2 cellular contexts compared by ENCODE assay signal in the genomic region with DNA sequence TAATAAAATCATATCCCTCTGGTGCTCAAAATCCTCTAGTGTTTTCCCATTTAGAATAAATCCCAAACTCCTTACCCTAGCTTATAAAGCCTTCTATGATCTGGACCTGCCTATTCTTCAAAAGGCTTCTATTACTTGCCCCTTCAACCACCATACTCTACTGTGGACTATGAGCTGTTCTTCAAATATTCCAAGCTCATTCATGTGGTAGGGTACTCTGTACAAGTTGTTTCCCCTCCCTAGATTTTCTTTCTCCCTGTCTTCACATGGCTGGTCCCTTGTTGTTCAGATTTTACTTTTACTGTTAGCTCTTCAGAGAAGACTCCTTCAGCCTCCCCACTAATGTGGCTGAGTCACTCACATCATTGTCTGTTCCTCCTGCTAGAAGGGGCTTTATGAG.
TF ChIP-seq lines count a peak whose summit lies in the region.

No MANE protein-coding gene starts in this region.

TF ChIP-seq in IMR-90, 13 proteins besides CTCF, POLR2A, EP300 and RAD21:
- TF ChIP-seq CEBPB (IDR thresholded peaks at IDR 0.05; ENCODE audit: low read depth, low read length) (no peak), MAZ (IDR thresholded peaks at IDR 0.05; ENCODE audit: borderline replicate concordance, low read depth, low read length) (no peak), RFX5 (IDR thresholded peaks at IDR 0.05; ENCODE audit: low read depth, low read length) (no peak), FOS (IDR thresholded peaks at IDR 0.05; ENCODE audit: low read depth, low read length) (no peak), SMC3 (IDR thresholded peaks at IDR 0.05; ENCODE audit: low read depth, low read length) (no peak), NFE2L2 (IDR thresholded peaks at IDR 0.05; ENCODE audit: low read depth, low read length) (no peak), MXI1 (IDR thresholded peaks at IDR 0.05; ENCODE audit: borderline replicate concordance, low read depth, low read length) (no peak), RCOR1 (IDR thresholded peaks at IDR 0.05; ENCODE audit: insufficient replicate concordance, low read length) (no peak), CHD1 (IDR thresholded peaks at IDR 0.05; ENCODE audit: low read depth, low read length) (no peak), BHLHE40 (IDR thresholded peaks at IDR 0.05; ENCODE audit: low read depth, low read length) (no peak), MAFK (IDR thresholded peaks at IDR 0.05; ENCODE audit: low read depth, low read length) (no peak)
- TF ChIP-seq, protein P1, sequence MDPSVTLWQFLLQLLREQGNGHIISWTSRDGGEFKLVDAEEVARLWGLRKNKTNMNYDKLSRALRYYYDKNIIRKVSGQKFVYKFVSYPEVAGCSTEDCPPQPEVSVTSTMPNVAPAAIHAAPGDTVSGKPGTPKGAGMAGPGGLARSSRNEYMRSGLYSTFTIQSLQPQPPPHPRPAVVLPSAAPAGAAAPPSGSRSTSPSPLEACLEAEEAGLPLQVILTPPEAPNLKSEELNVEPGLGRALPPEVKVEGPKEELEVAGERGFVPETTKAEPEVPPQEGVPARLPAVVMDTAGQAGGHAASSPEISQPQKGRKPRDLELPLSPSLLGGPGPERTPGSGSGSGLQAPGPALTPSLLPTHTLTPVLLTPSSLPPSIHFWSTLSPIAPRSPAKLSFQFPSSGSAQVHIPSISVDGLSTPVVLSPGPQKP (IDR thresholded peaks at IDR 0.05; ENCODE audit: borderline replicate concordance, low read depth, low read length): no peak
- TF ChIP-seq, protein P2, sequence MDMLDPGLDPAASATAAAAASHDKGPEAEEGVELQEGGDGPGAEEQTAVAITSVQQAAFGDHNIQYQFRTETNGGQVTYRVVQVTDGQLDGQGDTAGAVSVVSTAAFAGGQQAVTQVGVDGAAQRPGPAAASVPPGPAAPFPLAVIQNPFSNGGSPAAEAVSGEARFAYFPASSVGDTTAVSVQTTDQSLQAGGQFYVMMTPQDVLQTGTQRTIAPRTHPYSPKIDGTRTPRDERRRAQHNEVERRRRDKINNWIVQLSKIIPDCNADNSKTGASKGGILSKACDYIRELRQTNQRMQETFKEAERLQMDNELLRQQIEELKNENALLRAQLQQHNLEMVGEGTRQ (IDR thresholded peaks at IDR 0.05; ENCODE audit: low read depth, low read length): no peak

TF ChIP-seq in endothelial cell of umbilical vein, 7 proteins besides CTCF, POLR2A, EP300 and RAD21:
- TF ChIP-seq POLR2AphosphoS5 (IDR thresholded peaks at IDR 0.05; ENCODE audit: insufficient read depth, low read depth, low read length) (no peak), FOS (IDR thresholded peaks at IDR 0.05; ENCODE audit: borderline replicate concordance, insufficient read depth, low read length) (no peak), GATA2 (IDR thresholded peaks at IDR 0.05; ENCODE audit: insufficient read depth, insufficient read length, low read depth, low read length) (no peak), JUN (IDR thresholded peaks at IDR 0.05; ENCODE audit: borderline replicate concordance, insufficient read depth, insufficient read length, low read depth) (no peak), MYC (IDR thresholded peaks at IDR 0.05; ENCODE audit: low read depth, low read length) (no peak), EZH2 (IDR thresholded peaks at IDR 0.05; ENCODE audit: borderline replicate concordance, low read depth, low read length, severe bottlenecking) (no peak)
- TF ChIP-seq, protein P3, sequence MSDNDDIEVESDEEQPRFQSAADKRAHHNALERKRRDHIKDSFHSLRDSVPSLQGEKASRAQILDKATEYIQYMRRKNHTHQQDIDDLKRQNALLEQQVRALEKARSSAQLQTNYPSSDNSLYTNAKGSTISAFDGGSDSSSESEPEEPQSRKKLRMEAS (IDR thresholded peaks at IDR 0.05; ENCODE audit: insufficient read depth, insufficient read length): no peak
